ENCODE assay signal across 18 cellular contexts in the genomic region with DNA sequence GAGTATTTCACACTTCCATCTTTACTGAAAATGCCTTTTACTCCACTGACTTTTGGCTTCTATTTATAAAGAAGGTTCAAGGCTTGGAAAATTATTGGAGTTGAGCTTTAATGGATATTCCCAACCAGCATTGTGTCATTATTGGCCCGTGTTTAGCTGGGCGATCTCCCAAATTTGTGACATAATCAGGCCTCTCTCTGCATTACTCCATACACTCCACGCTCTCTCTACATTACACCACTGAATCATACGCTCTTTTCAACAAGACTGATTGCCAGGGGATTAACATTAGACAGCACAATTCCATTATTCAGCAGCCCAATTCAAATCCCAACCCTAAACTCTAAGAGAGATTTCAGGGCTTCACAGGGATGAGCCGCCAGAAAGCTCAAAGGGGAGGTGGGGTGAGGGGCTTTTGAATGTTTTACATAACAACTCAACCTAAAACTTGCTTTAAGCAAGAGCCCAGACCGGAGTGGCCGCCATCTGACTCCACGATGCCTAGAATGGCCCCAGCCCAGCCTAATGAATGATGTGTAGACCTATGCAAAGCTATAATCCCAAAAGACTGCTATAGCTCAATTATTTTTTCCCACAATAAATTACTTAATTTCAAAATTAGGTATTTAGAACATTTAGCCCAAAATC.
DNase-seq lines count a peak whose midpoint lies in the region; ATAC-seq and TF ChIP-seq lines count a peak whose summit lies in the region.
"Had no signal": no experiment of that assay in that cellular context is flagged by ENCODE, and none has a peak within 500 bp of the region (broad histone marks: within the 10 kb centered on the region; RNA-seq: fewer than 3 reads in every experiment).

No MANE protein-coding gene starts in this region.

- H3K27ac ChIP-seq in WERI-Rb-1 (no peak overlapping the region), dorsolateral prefrontal cortex (peak overlapping the region; percentile 65 to 100 (median 96)), left lung (no peak overlapping the region), substantia nigra (ENCODE audit: low read depth, low read length, poor library complexity, severe bottlenecking) (peak overlapping the region; percentile 90)
- H3K27ac ChIP-seq: BLaER1, neutrophil, skin epidermis had no signal

- H3K27me3 ChIP-seq in WERI-Rb-1 (ENCODE audit: insufficient read depth, low read depth, severe bottlenecking) (no peaks in the 10 kb centered on the region), dorsolateral prefrontal cortex (no peaks in the 10 kb centered on the region), left lung (no peaks in the 10 kb centered on the region)
- H3K27me3 ChIP-seq: BLaER1, neutrophil had no signal

- H3K4me1 ChIP-seq in left lung: no peaks in the 10 kb centered on the region
- H3K4me1 ChIP-seq: BLaER1 had no signal

- H3K4me3 Mint-ChIP-seq in stimulated activated naive B cell treated with anti-CD40 and anti-IgM and Interleukin-4, amounts not matched to agents 10 μg/mL and 1 μg/mL and 100 μg/mL, for 72 hours: no peak overlapping the region
- H3K4me3 Mint-ChIP-seq: activated CD4-positive, alpha-beta T cell treated with anti-CD3 and anti-CD28 coated beads for 36 hours; activated naive CD4-positive, alpha-beta T cell treated with anti-CD3 and anti-CD28 coated beads for 36 hours had no signal

- H3K4me1 Mint-ChIP-seq in stimulated activated naive B cell treated with anti-CD40 and anti-IgM and Interleukin-4, amounts not matched to agents 10 μg/mL and 1 μg/mL and 100 μg/mL, for 72 hours: no peaks in the 10 kb centered on the region
- H3K4me1 Mint-ChIP-seq: activated CD4-positive, alpha-beta T cell treated with anti-CD3 and anti-CD28 coated beads for 36 hours had no signal

- H3K9me3 ChIP-seq in WERI-Rb-1 (ENCODE audit: severe bottlenecking): no peaks in the 10 kb centered on the region
- H3K9me3 ChIP-seq in left lung: no peaks in the 10 kb centered on the region
- H3K9me3 ChIP-seq: BLaER1, neutrophil had no signal

- ATAC-seq in left lung (peak; percentile 45), HG03520 (IDR thresholded peaks at IDR 0.05; ENCODE audit: unreplicated experiment) (no peak)
- ATAC-seq in stimulated activated naive B cell treated with anti-CD40 and anti-IgM and Interleukin-4, amounts not matched to agents 10 μg/mL and 1 μg/mL and 100 μg/mL, for 72 hours (replicated peaks): no peak
- ATAC-seq: activated CD4-positive, alpha-beta T cell treated with anti-CD3 and anti-CD28 coated beads for 36 hours; PC-3 had no signal

- peaks cover 0 to under 1% of the 10 kb centered on the region in 2 donors for H3K9me3 Mint-ChIP-seq in stimulated activated naive B cell treated with anti-CD40 and anti-IgM and Interleukin-4, amounts not matched to agents 10 μg/mL and 1 μg/mL and 100 μg/mL, for 72 hours

- intact Hi-C loops in dorsolateral prefrontal cortex (cut with DNase I) (loop anchor here (5.0 kb wide), 2 partner anchors 56 to 589 kb away; no protein-coding TSS in a partner anchor), left lung (cut with DNase I) (no loop called here)

- peaks cover 17% of the 10 kb centered on the region for H3K36me3 ChIP-seq in WERI-Rb-1
- no peaks in the 10 kb centered on the region for H3K36me3 ChIP-seq in left lung
- H3K36me3 ChIP-seq: BLaER1, neutrophil had no signal

- no peaks in the 10 kb centered on the region for H3K27me3 Mint-ChIP-seq in stimulated activated naive B cell treated with anti-CD40 and anti-IgM and Interleukin-4, amounts not matched to agents 10 μg/mL and 1 μg/mL and 100 μg/mL, for 72 hours
- H3K27me3 Mint-ChIP-seq: activated CD4-positive, alpha-beta T cell treated with anti-CD3 and anti-CD28 coated beads for 36 hours had no signal

- H3K36me3 Mint-ChIP-seq in stimulated activated naive B cell treated with anti-CD40 and anti-IgM and Interleukin-4, amounts not matched to agents 10 μg/mL and 1 μg/mL and 100 μg/mL, for 72 hours: no peaks in the 10 kb centered on the region

- no peak for TF ChIP-seq CTCF in WERI-Rb-1 (IDR thresholded peaks at IDR 0.05; ENCODE audit: low read depth, low read length)
- peak in 4 of 56 donors; percentile 9 to 23 (median 12) for TF ChIP-seq CTCF in dorsolateral prefrontal cortex (IDR thresholded peaks at IDR 0.05 in 54 of 56, conservative IDR thresholded peaks at IDR 0.05 in 2 of 56; ENCODE audit: low read depth in 1 of 56, partially characterized antibody in 56 of 56)
- TF ChIP-seq CTCF in left lung (IDR thresholded peaks at IDR 0.05): no peak

- no peak overlapping the region for H3K27ac Mint-ChIP-seq in stimulated activated naive B cell treated with anti-CD40 and anti-IgM and Interleukin-4, amounts not matched to agents 10 μg/mL and 1 μg/mL and 100 μg/mL, for 72 hours
- H3K27ac Mint-ChIP-seq: activated CD4-positive, alpha-beta T cell treated with anti-CD3 and anti-CD28 coated beads for 36 hours; activated naive CD4-positive, alpha-beta T cell treated with anti-CD3 and anti-CD28 coated beads for 36 hours had no signal

- DNase-seq in WERI-Rb-1 (peak; percentile 19), dorsolateral prefrontal cortex (peak in 5 of 10 donors; percentile 58 to 86 (median 61)), left lung (no peak), substantia nigra (lab: John Stamatoyannopoulos, UW) (peak in 28 of 49 donors; percentile 16 to 81 (median 44)), NCI-H1092 (lab: John Stamatoyannopoulos, UW) (no peak)
- DNase-seq in stimulated activated naive B cell treated with anti-CD40 and anti-IgM and Interleukin-4, amounts not matched to agents 10 μg/mL and 1 μg/mL and 100 μg/mL, for 72 hours: no peak
- DNase-seq: activated CD4-positive, alpha-beta T cell treated with anti-CD3 and anti-CD28 coated beads for 36 hours; activated naive CD4-positive, alpha-beta T cell treated with anti-CD3 and anti-CD28 coated beads for 36 hours; DMS 273 treated with DMSO at 0.1 percent for 48 hours; NCI-H1048; NCI-H2081 treated with DMSO at 0.1 percent for 48 hours; NCI-H526 treated with DMSO at 0.1 percent for 48 hours; PC-3; trophoblast cell had no signal

- H3K4me3 ChIP-seq in WERI-Rb-1 (ENCODE audit: low read depth, low read length) (no peak overlapping the region), dorsolateral prefrontal cortex (peak overlapping the region in 1 of 59 donors; percentile 10), left lung (no peak overlapping the region)
- H3K4me3 ChIP-seq: BLaER1, skin epidermis had no signal

Comparison
In these comparisons a context has a peak if more than half of its experiments do, and no peak if none do; other contexts are left out.
1. DNase-seq: peak in WERI-Rb-1 (single experiment) and substantia nigra (28 of 49); none in left lung (0 of 2), NCI-H1092 (single experiment) and stimulated activated naive B cell treated with anti-CD40 and anti-IgM and Interleukin-4, amounts not matched to agents 10 μg/mL and 1 μg/mL and 100 μg/mL, for 72 hours (single experiment).
2. H3K27ac ChIP-seq: peak in dorsolateral prefrontal cortex (59 of 59) and substantia nigra (single experiment); none in WERI-Rb-1 (single experiment) and left lung (0 of 2).
3. intact Hi-C loops: an anchor here in dorsolateral prefrontal cortex (5.0 kb wide); none called in left lung.